ENCODE assay signal across 1 cellular context in genomic region chr2:118855451-118856279, GRCh38.
TF ChIP-seq lines count a peak whose summit lies in the region.

No MANE protein-coding gene starts in this region.

TF ChIP-seq in HepG2, 621 proteins besides CTCF, POLR2A, EP300 and RAD21 (continued from another document and continues in another):
- no peak for TF ChIP-seq MED1 (CRISPR knock-in tag; IDR thresholded peaks at IDR 0.05)
- TF ChIP-seq TAF1 (CRISPR knock-in tag; IDR thresholded peaks at IDR 0.05) = no peak
- no peak for TF ChIP-seq REST (IDR thresholded peaks at IDR 0.05; ENCODE audit: borderline replicate concordance in 1 of 2, low read depth in 1 of 2, low read length in 2 of 2)
- no peak for TF ChIP-seq MED8 (CRISPR knock-in tag; IDR thresholded peaks at IDR 0.05; ENCODE audit: insufficient replicate concordance)
- peak; percentile 48; the same call in 1 of the 2 replicates for TF ChIP-seq ZMYM4 (CRISPR knock-in tag; IDR thresholded peaks at IDR 0.05)
- no peak for TF ChIP-seq CENPX (CRISPR knock-in tag; IDR thresholded peaks at IDR 0.05)
- no peak for TF ChIP-seq ZHX2 (IDR thresholded peaks at IDR 0.05; ENCODE audit: low read depth)
- no peak for TF ChIP-seq ZHX2 (CRISPR knock-in tag; IDR thresholded peaks at IDR 0.05; ENCODE audit: borderline replicate concordance)
- TF ChIP-seq HNF1B (CRISPR knock-in tag; IDR thresholded peaks at IDR 0.05) = no peak; the same call in 1 of the 2 replicates
- TF ChIP-seq ZNF749 (CRISPR knock-in tag; IDR thresholded peaks at IDR 0.05; ENCODE audit: borderline replicate concordance) = no peak
- TF ChIP-seq TP53 (CRISPR knock-in tag; conservative IDR thresholded peaks at IDR 0.05) = no peak
- TF ChIP-seq BCL6 (CRISPR knock-in tag; IDR thresholded peaks at IDR 0.05) = peak; percentile 21; the same call in 1 of the 2 replicates
- TF ChIP-seq MAFK (conservative IDR thresholded peaks at IDR 0.05 in 1 of 2, IDR thresholded peaks at IDR 0.05 in 1 of 2; ENCODE audit: low read length in 2 of 2) = no peak
- 0 out of 2 replicates have a peak, but pooled peaks have one; percentile 33 for TF ChIP-seq BRCA1 (CRISPR knock-in tag; IDR thresholded peaks at IDR 0.05)
- no peak for TF ChIP-seq RBAK (CRISPR knock-in tag; IDR thresholded peaks at IDR 0.05)
- TF ChIP-seq KLF9 (CRISPR knock-in tag; IDR thresholded peaks at IDR 0.05; ENCODE audit: low read depth) = 0 out of 2 replicates have a peak, but pooled peaks have one; percentile 35
- TF ChIP-seq ZNF160 (CRISPR knock-in tag; IDR thresholded peaks at IDR 0.05) = peak; percentile 67; the same call in 1 of the 2 replicates
- no peak for TF ChIP-seq U2AF2 (IDR thresholded peaks at IDR 0.05; ENCODE audit: low read depth, low read length)
- no peak for TF ChIP-seq ZNF280D (CRISPR knock-in tag; IDR thresholded peaks at IDR 0.05)
- no peak for TF ChIP-seq ATAD3A (CRISPR knock-in tag; IDR thresholded peaks at IDR 0.05)
- TF ChIP-seq GABPB1 (CRISPR knock-in tag; IDR thresholded peaks at IDR 0.05) = peak; percentile 65; the same call in 1 of the 2 replicates
- no peak for TF ChIP-seq NFRKB (IDR thresholded peaks at IDR 0.05)
- TF ChIP-seq ATM (IDR thresholded peaks at IDR 0.05; ENCODE audit: borderline replicate concordance) = no peak
- TF ChIP-seq ZNF557 (CRISPR knock-in tag; IDR thresholded peaks at IDR 0.05) = no peak
- peak; percentile 42; the same call in 1 of the 2 replicates for TF ChIP-seq CBX5 (CRISPR knock-in tag; IDR thresholded peaks at IDR 0.05; ENCODE audit: borderline replicate concordance)
- TF ChIP-seq ZNF609 (CRISPR knock-in tag; IDR thresholded peaks at IDR 0.05; ENCODE audit: borderline replicate concordance) = no peak
- TF ChIP-seq RXRB (CRISPR knock-in tag; IDR thresholded peaks at IDR 0.05; ENCODE audit: borderline replicate concordance) = no peak
- TF ChIP-seq ZNF264 (CRISPR knock-in tag; IDR thresholded peaks at IDR 0.05) = no peak
- TF ChIP-seq ZNF687 (CRISPR knock-in tag; IDR thresholded peaks at IDR 0.05) = peak; percentile 51
- TF ChIP-seq TBX2 (CRISPR knock-in tag; IDR thresholded peaks at IDR 0.05; ENCODE audit: borderline replicate concordance) = no peak; the same call in 1 of the 2 replicates
- no peak for TF ChIP-seq MTF1 (CRISPR knock-in tag; IDR thresholded peaks at IDR 0.05)
- no peak for TF ChIP-seq ZNF644 (CRISPR knock-in tag; IDR thresholded peaks at IDR 0.05; ENCODE audit: low read depth)
- no peak for TF ChIP-seq SIN3A (IDR thresholded peaks at IDR 0.05; ENCODE audit: borderline replicate concordance, low read depth, low read length)
- no peak for TF ChIP-seq PHF20 (CRISPR knock-in tag; IDR thresholded peaks at IDR 0.05)
- TF ChIP-seq NCOA5 (CRISPR knock-in tag; IDR thresholded peaks at IDR 0.05) = no peak
- TF ChIP-seq ZNF614 (CRISPR knock-in tag; IDR thresholded peaks at IDR 0.05; ENCODE audit: borderline replicate concordance) = peak; percentile 67; the same call in 1 of the 2 replicates
- no peak for TF ChIP-seq ZNF598 (CRISPR knock-in tag; IDR thresholded peaks at IDR 0.05; ENCODE audit: borderline replicate concordance)
- TF ChIP-seq ZNF143 (CRISPR knock-in tag; IDR thresholded peaks at IDR 0.05) = no peak
